In genomic region chr3:57756022-57756527, GRCh38 we compare ENCODE assay signal across 8 cellular contexts. TPM values are rescaled to one million over a fixed set of nuclear protein-coding genes. Genes with fewer than 3 reads are reported as not detected.
DNase-seq lines count a peak whose midpoint lies in the region; ATAC-seq and TF ChIP-seq lines count a peak whose summit lies in the region.

SLMAP (plus strand) TSS chr3:57756309; CDS start chr3:57757652, 1,343 bp downstream.

- TF ChIP-seq EP300 in SK-N-SH (IDR thresholded peaks at IDR 0.05; ENCODE audit: borderline replicate concordance in 1 of 2, low read depth in 1 of 2, low read length in 1 of 2), result no peak

- H3K4me2 ChIP-seq in SK-N-SH, result peak within 1 kb of the TSS; percentile 94

- H3K27ac ChIP-seq in SK-N-SH (ENCODE audit: low read depth in 2 of 2, low read length in 1 of 2), result peak within 1 kb of the TSS; percentile 82 to 91

- no peaks in the 10 kb centered on the region for H3K9me2 ChIP-seq in SK-N-SH

- H3K79me2 ChIP-seq in SK-N-SH (ENCODE audit: insufficient read depth), result peaks cover 49% of the 10 kb centered on the region

- H3K9me3 ChIP-seq in SK-N-SH, result no peaks in the 10 kb centered on the region

- peak within 1 kb of the TSS; percentile 89 to 94 for H3K4me3 ChIP-seq in SK-N-SH (ENCODE audit: low read depth in 2 of 2, low read length in 1 of 2)

- peak within 1 kb of the TSS; percentile 100 for H2AFZ ChIP-seq in SK-N-SH (ENCODE audit: low read depth)

- TF ChIP-seq RAD21 in SK-N-SH (IDR thresholded peaks at IDR 0.05; ENCODE audit: low read length), result no peak

- H3K27me3 ChIP-seq in SK-N-SH (ENCODE audit: insufficient read depth), result no peaks in the 10 kb centered on the region

- peak within 1 kb of the TSS; percentile 85 for H3K9ac ChIP-seq in SK-N-SH

- peaks cover 9 to 32% of the 10 kb centered on the region in 2 experiments for H3K36me3 ChIP-seq in SK-N-SH (replicated peaks in 1 of 2; ENCODE audit: control insufficient read depth in 1 of 2, insufficient read depth in 2 of 2, low read length in 1 of 2)

- CTCF ChIA-PET in SK-N-SH (lab: Yijun Ruan, JAX), result interaction anchor here (0.6 to 1.2 kb wide), 2 partner anchors 109 to 151 kb away, joined by 3 read pairs; no protein-coding TSS in a partner anchor

- H3F3A ChIP-seq in SK-N-SH (replicated peaks; ENCODE audit: insufficient read depth), result peaks cover 9% of the 10 kb centered on the region

- WGBS in SK-N-SH (ENCODE audit: low lambda C conversion rate), result 0% methylated on average over 7 of the region's 41 CpGs

- TF ChIP-seq CTCF in SK-N-SH (IDR thresholded peaks at IDR 0.05), result no peak

- peak; percentile 93 for DNase-seq in GM04504 (ENCODE audit: low read depth)
- DNase-seq in NCI-H1048 (lab: John Stamatoyannopoulos, UW), result peak; percentile 91
- peak; percentile 96 for DNase-seq in SK-N-SH
- DNase-seq in activated naive CD4-positive, alpha-beta T cell treated with anti-CD3 and anti-CD28 coated beads, Interleukin-2, amount 50 U/mL, for 16 hours, result peak; percentile 95
- DNase-seq in germinal center (ENCODE audit: low spot score), result peak; percentile 93
- peak; percentile 86 for DNase-seq in non-pigmented ciliary epithelial cell (ENCODE audit: low read depth)
- DNase-seq in superior temporal gyrus (ENCODE audit: extremely low spot score), result peak; percentile 99

- POLR2A ChIA-PET in SK-N-SH (lab: Yijun Ruan, JAX), result interaction anchor here (0.6 to 1.7 kb wide), 3 partner anchors 63 to 159 kb away, joined by 3 to 7 read pairs (median 4); partner anchors contain the start of genes ARF4 and DENND6A

- peak; percentile 94 for ATAC-seq in HG02571 (IDR thresholded peaks at IDR 0.05; ENCODE audit: unreplicated experiment)

- H3K4me1 ChIP-seq in SK-N-SH (ENCODE audit: control insufficient read depth in 1 of 2, insufficient read depth in 2 of 2, low read depth in 1 of 2, low read length in 1 of 2), result peaks cover 12 to 14% of the 10 kb centered on the region in 2 experiments; a peak in 3 of 4 replicates

- peaks cover 26% of the 10 kb centered on the region for H4K20me1 ChIP-seq in SK-N-SH (ENCODE audit: insufficient read depth)

TF ChIP-seq in SK-N-SH, 30 proteins besides CTCF, POLR2A, EP300 and RAD21:
- TF ChIP-seq MEF2A (IDR thresholded peaks at IDR 0.05; ENCODE audit: borderline replicate concordance, low read depth), result no peak
- TF ChIP-seq REST (IDR thresholded peaks at IDR 0.05; ENCODE audit: low read depth, low read length), result 0 out of 2 replicates have a peak, but pooled peaks have one; percentile 50
- no peak for TF ChIP-seq GATA2 (CRISPR knock-in tag; IDR thresholded peaks at IDR 0.05)
- peak; percentile 100 for TF ChIP-seq YY1 (IDR thresholded peaks at IDR 0.05; ENCODE audit: low read depth)
- no peak for TF ChIP-seq CHD2 (IDR thresholded peaks at IDR 0.05; ENCODE audit: low read length, partially characterized antibody)
- TF ChIP-seq SIN3A (IDR thresholded peaks at IDR 0.05; ENCODE audit: borderline replicate concordance, low read depth, low read length), result peak; percentile 96
- TF ChIP-seq FOSL2 (IDR thresholded peaks at IDR 0.05; ENCODE audit: borderline replicate concordance, low read depth), result no peak
- TF ChIP-seq TCF12 (IDR thresholded peaks at IDR 0.05), result 0 out of 2 replicates have a peak, but pooled peaks have one; percentile 25
- peak; percentile 78 for TF ChIP-seq MXI1 (IDR thresholded peaks at IDR 0.05; ENCODE audit: low read depth, low read length)
- no peak for TF ChIP-seq PBX3 (IDR thresholded peaks at IDR 0.05)
- peak; percentile 99 for TF ChIP-seq USF1 (IDR thresholded peaks at IDR 0.05; ENCODE audit: borderline replicate concordance, low read depth)
- TF ChIP-seq ELF1 (IDR thresholded peaks at IDR 0.05), result peak; percentile 86
- no peak for TF ChIP-seq TEAD4 (IDR thresholded peaks at IDR 0.05; ENCODE audit: borderline replicate concordance, insufficient read depth)
- peak; percentile 61; the same call in 1 of the 2 replicates for TF ChIP-seq POLR2AphosphoS5 (IDR thresholded peaks at IDR 0.05; ENCODE audit: low read depth, low read length)
- no peak for TF ChIP-seq RFX5 (IDR thresholded peaks at IDR 0.05; ENCODE audit: low read length)
- TF ChIP-seq, protein P1, sequence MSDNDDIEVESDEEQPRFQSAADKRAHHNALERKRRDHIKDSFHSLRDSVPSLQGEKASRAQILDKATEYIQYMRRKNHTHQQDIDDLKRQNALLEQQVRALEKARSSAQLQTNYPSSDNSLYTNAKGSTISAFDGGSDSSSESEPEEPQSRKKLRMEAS (IDR thresholded peaks at IDR 0.05; ENCODE audit: low read depth), result peak; percentile 58; the same call in 1 of the 2 replicates
- TF ChIP-seq, protein P2, sequence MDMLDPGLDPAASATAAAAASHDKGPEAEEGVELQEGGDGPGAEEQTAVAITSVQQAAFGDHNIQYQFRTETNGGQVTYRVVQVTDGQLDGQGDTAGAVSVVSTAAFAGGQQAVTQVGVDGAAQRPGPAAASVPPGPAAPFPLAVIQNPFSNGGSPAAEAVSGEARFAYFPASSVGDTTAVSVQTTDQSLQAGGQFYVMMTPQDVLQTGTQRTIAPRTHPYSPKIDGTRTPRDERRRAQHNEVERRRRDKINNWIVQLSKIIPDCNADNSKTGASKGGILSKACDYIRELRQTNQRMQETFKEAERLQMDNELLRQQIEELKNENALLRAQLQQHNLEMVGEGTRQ (IDR thresholded peaks at IDR 0.05; ENCODE audit: borderline replicate concordance, low read depth, low read length), result peak; percentile 82
- TF ChIP-seq GABPA (IDR thresholded peaks at IDR 0.05; ENCODE audit: low read depth), result peak; percentile 33; the same call in 1 of the 2 replicates
- peak; percentile 80 for TF ChIP-seq TAF1 (IDR thresholded peaks at IDR 0.05; ENCODE audit: borderline replicate concordance, low read depth, low read length)
- no peak for TF ChIP-seq RXRA (IDR thresholded peaks at IDR 0.05; ENCODE audit: borderline replicate concordance, low read depth)
- TF ChIP-seq FOXJ3 (CRISPR knock-in tag; IDR thresholded peaks at IDR 0.05), result no peak
- TF ChIP-seq, protein P3, sequence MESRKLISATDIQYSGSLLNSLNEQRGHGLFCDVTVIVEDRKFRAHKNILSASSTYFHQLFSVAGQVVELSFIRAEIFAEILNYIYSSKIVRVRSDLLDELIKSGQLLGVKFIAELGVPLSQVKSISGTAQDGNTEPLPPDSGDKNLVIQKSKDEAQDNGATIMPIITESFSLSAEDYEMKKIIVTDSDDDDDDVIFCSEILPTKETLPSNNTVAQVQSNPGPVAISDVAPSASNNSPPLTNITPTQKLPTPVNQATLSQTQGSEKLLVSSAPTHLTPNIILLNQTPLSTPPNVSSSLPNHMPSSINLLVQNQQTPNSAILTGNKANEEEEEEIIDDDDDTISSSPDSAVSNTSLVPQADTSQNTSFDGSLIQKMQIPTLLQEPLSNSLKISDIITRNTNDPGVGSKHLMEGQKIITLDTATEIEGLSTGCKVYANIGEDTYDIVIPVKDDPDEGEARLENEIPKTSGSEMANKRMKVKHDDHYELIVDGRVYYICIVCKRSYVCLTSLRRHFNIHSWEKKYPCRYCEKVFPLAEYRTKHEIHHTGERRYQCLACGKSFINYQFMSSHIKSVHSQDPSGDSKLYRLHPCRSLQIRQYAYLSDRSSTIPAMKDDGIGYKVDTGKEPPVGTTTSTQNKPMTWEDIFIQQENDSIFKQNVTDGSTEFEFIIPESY (IDR thresholded peaks at IDR 0.05; ENCODE audit: borderline replicate concordance, low read depth), result peak; percentile 81

RNA-seq across cellular contexts. Expression of gene SLMAP, which starts in this region (rescaled TPM):
- polyA plus RNA-seq in SK-N-SH (2012; rRNA removed), result 10.5 and 11.7 TPM in 2 replicates
- polyA plus RNA-seq in SK-N-SH (2012; cell fraction: cytosol; rRNA removed), result 14.4 and 16.5 TPM in 2 replicates
- 13.9 and 19.8 TPM in 2 replicates for polyA plus RNA-seq in SK-N-SH (2012; cell fraction: nucleus; rRNA removed)

Comparison
In these comparisons a context has a peak if more than half of its experiments do, and no peak if none do; other contexts are left out.
1. Peak in every context shown above with its lines: DNase-seq, ATAC-seq, H3K4me3 ChIP-seq and H3K27ac ChIP-seq.